Comparison of ENCODE assay signal across 8 cellular contexts in the genomic region with DNA sequence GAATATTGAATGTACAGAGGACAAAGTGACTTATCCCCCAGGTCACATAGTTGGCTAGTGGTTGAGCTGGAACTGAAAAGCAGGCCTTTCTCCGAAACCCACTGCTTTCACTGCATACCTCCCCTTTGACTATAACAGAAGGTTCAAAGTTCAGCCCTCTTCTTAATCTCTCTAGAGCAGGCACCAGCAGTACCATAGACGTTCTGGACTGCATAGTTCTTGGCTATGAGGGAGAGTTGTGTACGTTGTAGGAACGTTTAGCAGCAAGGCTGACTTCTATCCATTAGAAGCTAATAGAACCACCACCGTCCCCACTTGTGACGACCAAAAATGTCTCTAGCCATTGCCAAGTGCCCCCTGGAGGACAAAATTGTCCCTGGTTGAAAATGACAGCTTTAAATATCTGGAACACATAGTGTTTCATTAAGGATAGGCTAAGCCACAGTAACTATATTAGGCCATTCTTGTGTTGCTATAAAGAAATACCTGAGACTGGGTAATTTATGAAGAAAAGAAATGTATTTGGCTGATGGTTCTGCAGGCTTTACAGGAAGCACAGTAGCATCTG.
A peak's percentile ranks its signal among the peaks of the same experiment; 100 is the strongest.
DNase-seq lines count a peak whose midpoint lies in the region; FAIRE-seq and TF ChIP-seq lines count a peak whose summit lies in the region.

No MANE protein-coding gene starts in this region.

- no peak overlapping the region for H2AFZ ChIP-seq in OCI-LY3 (ENCODE audit: low read depth, low read length)

- peaks cover 11% of the 10 kb centered on the region; the same call in 1 of the 2 replicates for H3K4me1 ChIP-seq in OCI-LY3 (ENCODE audit: low read length)
- H3K4me1 ChIP-seq in transverse colon = peaks cover 0 to 4% (median 2%) of the 10 kb centered on the region in 4 donors

- TF ChIP-seq CTCF in OCI-LY3 (IDR thresholded peaks at IDR 0.05; ENCODE audit: low read depth, low read length) (peak; percentile 49), fibroblast of the aortic adventitia (IDR thresholded peaks at IDR 0.05; ENCODE audit: insufficient read depth, low read length) (peak; percentile 30), transverse colon (IDR thresholded peaks at IDR 0.05) (peak in 4 of 5 experiments; percentile 27 to 38 (median 28))

- no peak overlapping the region for H3K4me3 ChIP-seq in OCI-LY3 (ENCODE audit: low read length)
- no peak overlapping the region for H3K4me3 ChIP-seq in fibroblast of the aortic adventitia (ENCODE audit: low read depth, low read length)
- no peak overlapping the region for H3K4me3 ChIP-seq in transverse colon

- no peaks in the 10 kb centered on the region for H3K9me3 ChIP-seq in OCI-LY3 (ENCODE audit: insufficient read depth, low read length)
- H3K9me3 ChIP-seq in transverse colon = no peaks in the 10 kb centered on the region

- peaks cover 90% of the 10 kb centered on the region for H3K79me2 ChIP-seq in OCI-LY3 (ENCODE audit: low read length)

- no peak for TF ChIP-seq EP300 in transverse colon (IDR thresholded peaks at IDR 0.05; ENCODE audit: low read depth)

- intact Hi-C loops in transverse colon (cut with DNase I; ENCODE audit: low total_unique reads) = no loop called here

- H3K36me3 ChIP-seq in OCI-LY3 (replicated peaks; ENCODE audit: low read depth, low read length) (no peaks in the 10 kb centered on the region), transverse colon (no peaks in the 10 kb centered on the region)

- in situ Hi-C loops in transverse colon (cut with MboI; ENCODE audit: low pct_ligation_motif_present in 1 of 4, low pct_unique_long_range_greater_than_20kb in 1 of 4, low sequenced_read_pairs in 3 of 4) = no loop called here

- peaks cover 81% of the 10 kb centered on the region for H4K20me1 ChIP-seq in OCI-LY3 (ENCODE audit: insufficient read depth, low read length)

- no peak for FAIRE-seq in urothelium cell line (lab: Jason Lieb, UNC)

- H3K27me3 ChIP-seq in OCI-LY3 (ENCODE audit: low read depth, low read length) (no peaks in the 10 kb centered on the region), transverse colon (no peaks in the 10 kb centered on the region)

- H3K4me2 ChIP-seq in OCI-LY3 (ENCODE audit: low read length) = no peak overlapping the region

- DNase-seq in stimulated activated CD4-positive, alpha-beta T cell treated with anti-CD3 and anti-CD28 coated beads, Interleukin-15, amount 100 ng/mL, for 24 hours = peak; percentile 14
- DNase-seq in stimulated activated CD4-positive, alpha-beta T cell treated with anti-CD3 and anti-CD28 coated beads, Interleukin-12 subunit alpha, Interleukin-12 subunit beta, amount 100 ng/mL, for 4 hours = no peak
- DNase-seq in fibroblast of the aortic adventitia (ENCODE audit: low read depth) (no peak), transverse colon (no peak), urothelium cell line (ENCODE audit: low spot score) (no peak), midbrain (lab: John Stamatoyannopoulos, UW) (no peak), dedifferentiated amniotic fluid mesenchymal stem cell (ENCODE audit: extremely low spot score) (no peak)

- no peak overlapping the region for H3K9ac ChIP-seq in OCI-LY3 (ENCODE audit: low read length)

- no peak overlapping the region for H3K27ac ChIP-seq in OCI-LY3 (ENCODE audit: low read length)
- no peak overlapping the region for H3K27ac ChIP-seq in transverse colon

- 65 to 73% methylated on average over 4 to 6 of the region's 6 CpGs for WGBS in transverse colon (ENCODE audit: low coverage in 1 of 2), 2 donors

- TF ChIP-seq POLR2A in transverse colon (IDR thresholded peaks at IDR 0.05) = no peak
